ENCODE assay signal across 8 cellular contexts in genomic region chr4:47914926-47915237, GRCh38. TPM values are rescaled to one million over a fixed set of nuclear protein-coding genes. Genes with fewer than 3 reads are reported as not detected.
DNase-seq lines count a peak whose midpoint lies in the region; ATAC-seq, FAIRE-seq and TF ChIP-seq lines count a peak whose summit lies in the region.

No MANE protein-coding gene starts in this region.

- intact Hi-C loops in activated CD4-positive, alpha-beta memory T cell treated with anti-CD3 and anti-CD28 coated beads for 36 hours (cut with micrococcal nuclease): loop anchor here (1.0 to 10.0 kb wide), 10 partner anchors 40 to 452 kb away; partner anchors contain the start of genes ATP10D, CNGA1, COMMD8 and NIPAL1

- FAIRE-seq in GM18507 (lab: Jason Lieb, UNC): peak; percentile 33

- H3K9me3 ChIP-seq in upper lobe of left lung: no peaks in the 10 kb centered on the region

- H3K4me3 ChIP-seq in kidney epithelial cell (ENCODE audit: low read depth, low read length): peak overlapping the region; percentile 75
- H3K4me3 ChIP-seq in upper lobe of left lung: peak overlapping the region; percentile 79 to 94 (median 84)

- peaks cover 16% of the 10 kb centered on the region for H3K9me3 Mint-ChIP-seq in activated CD4-positive, alpha-beta memory T cell treated with anti-CD3 and anti-CD28 coated beads for 36 hours

- H3K4me3 Mint-ChIP-seq in activated CD4-positive, alpha-beta memory T cell treated with anti-CD3 and anti-CD28 coated beads for 36 hours: peak overlapping the region; percentile 97

- ATAC-seq in HG02678 (IDR thresholded peaks at IDR 0.05; ENCODE audit: unreplicated experiment): peak; percentile 19
- ATAC-seq in upper lobe of left lung (ENCODE audit: low FRiP score in 2 of 2): no peak

- TF ChIP-seq POLR2A in upper lobe of left lung (IDR thresholded peaks at IDR 0.05): no peak

- H3K36me3 Mint-ChIP-seq in activated CD4-positive, alpha-beta memory T cell treated with anti-CD3 and anti-CD28 coated beads for 36 hours: peaks cover 20% of the 10 kb centered on the region

- H3K4me1 ChIP-seq in upper lobe of left lung: peaks cover 9 to 26% (median 22%) of the 10 kb centered on the region in 4 donors

- H3K27ac Mint-ChIP-seq in activated CD4-positive, alpha-beta memory T cell treated with anti-CD3 and anti-CD28 coated beads for 36 hours: peak overlapping the region; percentile 51

- no peak for DNase-seq in GM18507 (ENCODE audit: extremely low spot score, insufficient read length, low read depth)
- DNase-seq in activated CD4-positive, alpha-beta memory T cell treated with anti-CD3 and anti-CD28 coated beads for 36 hours: no peak
- no peak for DNase-seq in kidney epithelial cell (ENCODE audit: low read depth)
- DNase-seq in upper lobe of left lung: no peak
- no peak for DNase-seq in stimulated activated naive CD4-positive, alpha-beta T cell (lab: John Stamatoyannopoulos, UW)
- DNase-seq in NCI-H510A treated with DMSO at 0.1 percent for 48 hours (lab: John Stamatoyannopoulos, UW): no peak
- DNase-seq in GM10266 (ENCODE audit: extremely low spot score): no peak

- no peak for TF ChIP-seq EP300 in upper lobe of left lung (IDR thresholded peaks at IDR 0.05)

- no peaks in the 10 kb centered on the region for H3K27me3 Mint-ChIP-seq in activated CD4-positive, alpha-beta memory T cell treated with anti-CD3 and anti-CD28 coated beads for 36 hours

- peak overlapping the region in 2 of 4 donors; percentile 86 to 90 for H3K27ac ChIP-seq in upper lobe of left lung

- no peak for TF ChIP-seq CTCF in kidney epithelial cell (IDR thresholded peaks at IDR 0.05; ENCODE audit: insufficient read depth, low read length, poor library complexity, severe bottlenecking)
- no peak for TF ChIP-seq CTCF in upper lobe of left lung (IDR thresholded peaks at IDR 0.05)
- TF ChIP-seq CTCF in GM10266 (IDR thresholded peaks at IDR 0.05; ENCODE audit: control insufficient read depth, insufficient read depth, low read depth, missing control alignments): no peak

- peaks cover 30% of the 10 kb centered on the region for H3K4me1 Mint-ChIP-seq in activated CD4-positive, alpha-beta memory T cell treated with anti-CD3 and anti-CD28 coated beads for 36 hours (ENCODE audit: low read depth)

- H3K27me3 ChIP-seq in kidney epithelial cell (ENCODE audit: control insufficient read depth, insufficient read depth, low read length) (no peaks in the 10 kb centered on the region), upper lobe of left lung (no peaks in the 10 kb centered on the region)

- POLR2A ChIA-PET in activated CD4-positive, alpha-beta memory T cell treated with anti-CD3 and anti-CD28 coated beads for 36 hours (lab: Charles Lee): interaction anchor here (0.9 to 1.4 kb wide), 4 partner anchors 76 to 452 kb away, joined by 3 to 4 read pairs (median 4); partner anchors contain the start of gene COMMD8

- CTCF ChIA-PET in activated CD4-positive, alpha-beta memory T cell treated with anti-CD3 and anti-CD28 coated beads for 36 hours (lab: Charles Lee): interaction anchor here (1.0 to 1.4 kb wide), 2 partner anchors 11 to 12 kb away, joined by 3 read pairs; no protein-coding TSS in a partner anchor

- no peaks in the 10 kb centered on the region for H3K36me3 ChIP-seq in kidney epithelial cell (ENCODE audit: control insufficient read depth, insufficient read depth, low read length)
- H3K36me3 ChIP-seq in upper lobe of left lung: peaks cover 0 to 16% (median 4%) of the 10 kb centered on the region in 4 donors

- 1 to 2% methylated on average over 6 of the region's 6 CpGs for WGBS in upper lobe of left lung, 2 donors

RNA-seq across cellular contexts. Expression of gene NFXL1, which starts 0.5 kb away (rescaled TPM):
- 10 to 100 TPM; 10.9 to 12.0 TPM for total RNA-seq in activated CD4-positive, alpha-beta memory T cell treated with anti-CD3 and anti-CD28 coated beads for 36 hours
- total RNA-seq in kidney epithelial cell (10.7 and 11.7 TPM in 2 replicates), upper lobe of left lung (10 to 100 TPM in 4 of 6 donors, 1 to 10 TPM in 2; 5.0 to 23.4 (median 10.6) TPM)
